ENCODE assay signal across 10 cellular contexts in the genomic region with DNA sequence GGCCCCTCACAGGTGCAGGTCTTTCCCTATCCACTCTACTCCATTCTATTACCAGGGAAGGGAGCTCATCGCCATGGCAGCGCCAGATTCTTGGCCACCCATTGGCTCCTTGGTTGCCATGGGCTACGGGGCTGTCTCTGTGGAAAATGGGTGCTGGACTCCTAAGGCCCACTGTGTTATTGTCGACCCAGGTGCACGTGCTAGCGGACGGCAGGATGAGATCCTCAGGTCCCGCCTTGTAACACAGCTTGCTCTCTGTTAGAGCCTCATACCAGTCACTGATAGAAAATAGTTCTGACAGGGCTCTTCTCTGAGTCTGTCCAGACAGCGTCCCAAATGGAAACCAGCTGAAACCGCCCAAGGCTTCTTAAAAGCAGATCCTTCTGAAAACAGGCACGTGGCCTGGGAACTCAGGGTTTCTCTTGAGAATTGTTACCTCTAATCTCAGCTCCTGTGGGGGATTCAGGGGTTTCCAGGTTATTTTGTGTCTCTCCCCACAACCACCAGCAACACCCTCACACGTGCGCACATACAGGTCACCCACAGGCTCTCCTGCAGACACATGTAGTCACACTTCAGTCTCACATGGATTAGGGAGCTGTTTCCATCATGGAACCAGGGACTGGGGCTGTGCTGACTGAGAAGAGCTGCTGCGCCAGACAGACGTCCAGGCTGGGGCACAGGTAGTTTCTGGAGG. TPM values are rescaled to one million over a fixed set of nuclear protein-coding genes. Genes with fewer than 3 reads are reported as not detected.
DNase-seq lines count a peak whose midpoint lies in the region; ATAC-seq and TF ChIP-seq lines count a peak whose summit lies in the region.
"Had no signal": no experiment of that assay in that cellular context is flagged by ENCODE, and none has a peak within 500 bp of the region (broad histone marks: within the 10 kb centered on the region; RNA-seq: fewer than 3 reads in every experiment).

No MANE protein-coding gene starts in this region.

- H3K4me1 Mint-ChIP-seq in activated CD4-positive, alpha-beta T cell treated with anti-CD3 and anti-CD28 coated beads, Interleukin-2, amount 10 ng/mL, durations not matched to agents 7 days and 5 days = peaks cover 2% of the 10 kb centered on the region

- no peaks in the 10 kb centered on the region for H3K9me3 Mint-ChIP-seq in activated CD4-positive, alpha-beta T cell treated with anti-CD3 and anti-CD28 coated beads, Interleukin-2, amount 10 ng/mL, durations not matched to agents 7 days and 5 days

- TF ChIP-seq CTCF in fibroblast of villous mesenchyme (IDR thresholded peaks at IDR 0.05; ENCODE audit: insufficient read depth, low read depth, low read length) (no peak), spleen (IDR thresholded peaks at IDR 0.05 in 8 of 11, conservative IDR thresholded peaks at IDR 0.05 in 3 of 11) (no peak)

- H3K9me3 ChIP-seq in spleen = no peaks in the 10 kb centered on the region

- H3K27me3 Mint-ChIP-seq in activated CD4-positive, alpha-beta T cell treated with anti-CD3 and anti-CD28 coated beads, Interleukin-2, amount 10 ng/mL, durations not matched to agents 7 days and 5 days = peaks cover 42% of the 10 kb centered on the region

- peaks cover 4 to 17% (median 12%) of the 10 kb centered on the region in 6 donors for H3K4me1 ChIP-seq in spleen

- H3K4me3 ChIP-seq in fibroblast of villous mesenchyme (ENCODE audit: low read depth, low read length) (no peak overlapping the region), spleen (peak overlapping the region in 1 of 8 donors; percentile 73)

- no peaks in the 10 kb centered on the region for H3K36me3 ChIP-seq in spleen

- peaks cover 0 to 73% (median 14%) of the 10 kb centered on the region in 7 donors for H3K27me3 ChIP-seq in spleen (replicated peaks in 1 of 7)

- TF ChIP-seq POLR2A in spleen (IDR thresholded peaks at IDR 0.05) = no peak

- H3K4me3 Mint-ChIP-seq in activated CD4-positive, alpha-beta T cell treated with anti-CD3 and anti-CD28 coated beads, Interleukin-2, amount 10 ng/mL, durations not matched to agents 7 days and 5 days = no peak overlapping the region

- intact Hi-C loops in spleen (cut with DNase I; ENCODE audit: low total_unique reads) = no loop called here

- CTCF ChIA-PET in activated CD4-positive, alpha-beta T cell treated with anti-CD3 and anti-CD28 coated beads, Interleukin-2, amount 10 ng/mL, durations not matched to agents 7 days and 5 days (lab: Charles Lee) = interaction anchor here (0.9 to 1.2 kb wide), 2 partner anchors 17 to 96 kb away, joined by 3 to 4 read pairs; a partner anchor contains a TSS

- H3K36me3 Mint-ChIP-seq in activated CD4-positive, alpha-beta T cell treated with anti-CD3 and anti-CD28 coated beads, Interleukin-2, amount 10 ng/mL, durations not matched to agents 7 days and 5 days (ENCODE audit: low read depth) = no peaks in the 10 kb centered on the region

- POLR2A ChIA-PET in activated CD4-positive, alpha-beta T cell treated with anti-CD3 and anti-CD28 coated beads, Interleukin-2, amount 10 ng/mL, durations not matched to agents 7 days and 5 days (lab: Charles Lee) = no interaction called here

- 85 to 93% (median 88%) methylated on average over 14 to 15 of the region's 15 CpGs for WGBS in spleen, 5 donors

- DNase-seq in NCI-H526 (lab: John Stamatoyannopoulos, UW) (peak; percentile 29 to 49), NCI-H526 treated with DMSO at 0.1 percent for 48 hours (lab: John Stamatoyannopoulos, UW) (no peak), NCI-H69 (lab: John Stamatoyannopoulos, UW) (peak; percentile 71), fibroblast of villous mesenchyme (ENCODE audit: low read depth) (peak; percentile 58), spleen (peak; percentile 62), middle frontal gyrus (ENCODE audit: extremely low spot score, low spot score) (no peak)
- no peak for DNase-seq in activated CD4-positive, alpha-beta T cell treated with anti-CD3 and anti-CD28 coated beads, Interleukin-2, amount 10 ng/mL, durations not matched to agents 7 days and 5 days
- DNase-seq: effector memory CD4-positive, alpha-beta T cell; NCI-H1092 had no signal

- no peak overlapping the region for H3K27ac Mint-ChIP-seq in activated CD4-positive, alpha-beta T cell treated with anti-CD3 and anti-CD28 coated beads, Interleukin-2, amount 10 ng/mL, durations not matched to agents 7 days and 5 days

- H3K27ac ChIP-seq in spleen = no peak overlapping the region

- ATAC-seq in GM21515 (IDR thresholded peaks at IDR 0.05; ENCODE audit: unreplicated experiment) = no peak

RNA-seq across cellular contexts. Expression of a gene that starts 1.5 kb away (rescaled TPM):
- total RNA-seq in fibroblast of villous mesenchyme (1.9 and 5.2 TPM in 2 replicates), spleen (1 to 10 TPM; 1.4 to 3.2 (median 2.1) TPM)
- under 1 TPM; 0.17 to 0.42 (median 0.21) TPM for polyA plus RNA-seq in spleen
- under 1 TPM; 0.08 to 0.12 TPM for total RNA-seq in activated CD4-positive, alpha-beta T cell treated with anti-CD3 and anti-CD28 coated beads, Interleukin-2, amount 10 ng/mL, durations not matched to agents 7 days and 5 days

Comparison
In these comparisons a context has a peak if more than half of its experiments do, and no peak if none do; other contexts are left out.
1. DNase-seq: peak in NCI-H526 (2 of 2), NCI-H69 (single experiment), fibroblast of villous mesenchyme (single experiment) and spleen (single experiment); none in NCI-H526 treated with DMSO at 0.1 percent for 48 hours (single experiment), activated CD4-positive, alpha-beta T cell treated with anti-CD3 and anti-CD28 coated beads, Interleukin-2, amount 10 ng/mL, durations not matched to agents 7 days and 5 days (single experiment) and middle frontal gyrus (single experiment).